20 cellular contexts compared by ENCODE assay signal in genomic region chr2:235029054-235029453, GRCh38.
DNase-seq lines count a peak whose midpoint lies in the region; ATAC-seq, FAIRE-seq and TF ChIP-seq lines count a peak whose summit lies in the region.
"Had no signal": no experiment of that assay in that cellular context is flagged by ENCODE, and none has a peak within 500 bp of the region (broad histone marks: within the 10 kb centered on the region; RNA-seq: fewer than 3 reads in every experiment).

No MANE protein-coding gene starts in this region.

- no peak for ATAC-seq in Right ventricle myocardium inferior
- ATAC-seq in upper lobe of right lung = no peak
- no peak for ATAC-seq in HG02610 (IDR thresholded peaks at IDR 0.05; ENCODE audit: unreplicated experiment)
- ATAC-seq: HCT116 had no signal

- TF ChIP-seq CTCF in right atrium auricular region (IDR thresholded peaks at IDR 0.05) (no peak), RWPE1 (conservative IDR thresholded peaks at IDR 0.05; ENCODE audit: low read depth) (no peak), kidney (IDR thresholded peaks at IDR 0.05; ENCODE audit: borderline replicate concordance, extremely low read depth, insufficient read depth) (no peak), upper lobe of right lung (IDR thresholded peaks at IDR 0.05) (no peak)

- FAIRE-seq in kidney (lab: Jason Lieb, UNC) = no peak
- FAIRE-seq: D721Med had no signal

- H3K4me1 ChIP-seq in right atrium auricular region = peaks cover 0 to 63% of the 10 kb centered on the region in 2 donors
- H3K4me1 ChIP-seq in kidney (ENCODE audit: control insufficient read depth in 1 of 2, insufficient read depth in 1 of 2, low read depth in 1 of 2, low read length in 2 of 2) = peaks cover 0 to 14% of the 10 kb centered on the region in 2 donors
- peaks cover 6% of the 10 kb centered on the region for H3K4me1 ChIP-seq in upper lobe of right lung

- CTCF ChIA-PET in RWPE1 (lab: Yijun Ruan, JAX) = interaction anchor here (0.6 kb wide), 1 partner anchor 122 kb away, joined by 3 read pairs; no protein-coding TSS in a partner anchor

- intact Hi-C loops in Right ventricle myocardium inferior (cut with DNase I) (no loop called here), kidney (cut with DNase I) (no loop called here), upper lobe of right lung (cut with DNase I) (no loop called here)

- H3K36me3 ChIP-seq in right atrium auricular region (no peaks in the 10 kb centered on the region), kidney (ENCODE audit: control insufficient read depth in 1 of 2, insufficient read depth in 2 of 2, low read length in 2 of 2) (no peaks in the 10 kb centered on the region), upper lobe of right lung (no peaks in the 10 kb centered on the region)
- H3K36me3 ChIP-seq: BLaER1, Peyer's patch had no signal

- H3K27ac ChIP-seq in right atrium auricular region (no peak overlapping the region), RWPE1 (peak overlapping the region; percentile 100), kidney (ENCODE audit: low read depth in 2 of 2, low read length in 2 of 2) (no peak overlapping the region), upper lobe of right lung (no peak overlapping the region)
- H3K27ac ChIP-seq: BLaER1, Peyer's patch had no signal

- DNase-seq in Right ventricle myocardium inferior (ENCODE audit: missing footprints) (peak; percentile 27), right atrium auricular region (ENCODE audit: low spot score) (no peak), RWPE1 (ENCODE audit: low spot score) (no peak), kidney (peak; percentile 35), upper lobe of right lung (peak; percentile 41), nucleus accumbens (lab: John Stamatoyannopoulos, UW) (no peak), dermis blood vessel endothelial cell (no peak)
- DNase-seq: 8988T; CD8-positive, alpha-beta memory T cell; DMS79 treated with DMSO at 0.1 percent for 48 hours; KG1; NCI-H1436; NCI-H2029 treated with DMSO at 0.1 percent for 48 hours; NCI-H748 treated with DMSO at 0.1 percent for 48 hours; Peyer's patch; SIG-M5 had no signal

- H3K9me3 ChIP-seq in right atrium auricular region = no peaks in the 10 kb centered on the region
- no peaks in the 10 kb centered on the region for H3K9me3 ChIP-seq in kidney (ENCODE audit: control insufficient read depth in 1 of 2, low read length in 2 of 2)
- no peaks in the 10 kb centered on the region for H3K9me3 ChIP-seq in upper lobe of right lung
- H3K9me3 ChIP-seq: BLaER1, Peyer's patch had no signal

- no peak overlapping the region for H3K4me3 ChIP-seq in right atrium auricular region
- no peak overlapping the region for H3K4me3 ChIP-seq in kidney (ENCODE audit: low read length in 2 of 2)
- H3K4me3 ChIP-seq in upper lobe of right lung = no peak overlapping the region
- H3K4me3 ChIP-seq: BLaER1, Peyer's patch had no signal

- POLR2A ChIA-PET in RWPE1 (lab: Yijun Ruan, JAX; ENCODE audit: low non-redundant PET) = no interaction called here

- no peak overlapping the region for H3K9ac ChIP-seq in kidney (ENCODE audit: low read length in 2 of 2)
- H3K9ac ChIP-seq: BLaER1 had no signal

- H3K27me3 ChIP-seq in right atrium auricular region (no peaks in the 10 kb centered on the region), upper lobe of right lung (no peaks in the 10 kb centered on the region)
- H3K27me3 ChIP-seq: BLaER1, Peyer's patch had no signal

Comparison
In these comparisons a context has a peak if more than half of its experiments do, and no peak if none do; other contexts are left out.
1. DNase-seq: peak in Right ventricle myocardium inferior (single experiment), kidney (single experiment) and upper lobe of right lung (single experiment); none in right atrium auricular region (single experiment), RWPE1 (single experiment), nucleus accumbens (0 of 56) and dermis blood vessel endothelial cell (single experiment).